In genomic region chr15:91182096-91182495, GRCh38 we compare ENCODE assay signal across 22 cellular contexts.
"Had no signal": no experiment of that assay in that cellular context is flagged by ENCODE, and none has a peak within 500 bp of the region (broad histone marks: within the 10 kb centered on the region; RNA-seq: fewer than 3 reads in every experiment).

No MANE protein-coding gene starts in this region.

- ATAC-seq: activated CD4-positive, alpha-beta T cell treated with anti-CD3 and anti-CD28 coated beads for 36 hours; activated naive CD4-positive, alpha-beta T cell treated with anti-CD3 and anti-CD28 coated beads, Interleukin-2, amount 50 U/mL, for 72 hours; activated T-cell treated with anti-CD3 and anti-CD28 coated beads, Interleukin-2, amount 50 U/mL, for 72 hours; effector memory CD8-positive, alpha-beta T cell; gastrocnemius medialis; mucosa of descending colon; right cardiac atrium had no signal

- H3K36me3 ChIP-seq: gastrocnemius medialis, left ventricle myocardium inferior, spleen, tibial nerve had no signal

- H3K27ac ChIP-seq: coronary artery, gastrocnemius medialis, left ventricle myocardium inferior, spleen, tibial nerve had no signal

- H3K4me3 ChIP-seq: coronary artery, dorsolateral prefrontal cortex, gastrocnemius medialis, left ventricle myocardium inferior, mucosa of descending colon, spleen, tibial nerve had no signal

- H3K9me3 ChIP-seq: gastrocnemius medialis, left ventricle myocardium inferior, mucosa of descending colon, spleen, tibial nerve had no signal

- H3K27me3 ChIP-seq: dorsolateral prefrontal cortex, tibial nerve had no signal

- DNase-seq: activated CD4-positive, alpha-beta T cell treated with anti-CD3 and anti-CD28 coated beads for 36 hours; activated CD4-positive, CD25-positive, alpha-beta regulatory T cell; activated naive CD4-positive, alpha-beta T cell; activated T-cell treated with anti-CD3 and anti-CD28 coated beads for 4 hours; activated T-cell treated with anti-CD3 and anti-CD28 coated beads, Interleukin-2, amount 50 U/mL, for 72 hours; anterior cingulate cortex; effector memory CD8-positive, alpha-beta T cell; erythroblast; gastrocnemius medialis; glutamatergic neuron; islet precursor cell; left ventricle myocardium inferior; mucosa of descending colon; posterior cingulate gyrus; right cardiac atrium; spleen; stimulated activated CD4-positive, alpha-beta T cell treated with anti-CD3 and anti-CD28 coated beads, Interleukin-2, amount 100 ng/mL, for 48 hours; stimulated activated naive CD4-positive, alpha-beta T cell treated with Interleukin-2 at 50 U/mL for 16 hours had no signal

- H3K4me1 ChIP-seq: gastrocnemius medialis, left ventricle myocardium inferior, tibial nerve had no signal
